In the genomic region with DNA sequence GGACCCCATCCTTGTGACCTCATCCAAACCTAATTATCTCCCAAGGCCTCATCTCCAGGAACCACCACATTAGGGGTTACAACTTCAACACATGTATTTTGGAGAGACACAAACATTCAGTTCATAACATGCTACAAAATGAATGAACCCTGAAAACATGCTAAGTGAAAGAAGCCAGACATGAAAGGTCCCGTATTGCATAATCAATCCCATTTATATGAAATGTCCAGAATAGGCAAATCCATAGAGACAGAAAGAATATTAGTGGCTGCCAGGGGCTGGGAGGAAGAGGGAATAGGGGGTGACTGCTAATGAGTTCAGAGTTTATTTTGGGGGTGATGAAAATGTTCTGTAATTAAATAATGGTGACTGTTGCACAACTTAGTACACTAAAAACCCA, we compare ENCODE assay signal across 3 cellular contexts.
TF ChIP-seq lines count a peak whose summit lies in the region.

No MANE protein-coding gene starts in this region.

TF ChIP-seq in HepG2, 621 proteins besides CTCF, POLR2A, EP300 and RAD21:
- TF ChIP-seq CEBPB (IDR thresholded peaks at IDR 0.05; ENCODE audit: borderline replicate concordance, low read depth, low read length): peak; percentile 71; the same call in 1 of the 2 replicates
- TF ChIP-seq ZNF761 (CRISPR knock-in tag; conservative IDR thresholded peaks at IDR 0.05): no peak

TF ChIP-seq in Ishikawa, 13 proteins besides CTCF, POLR2A, EP300 and RAD21:
- TF ChIP-seq EGR1 (IDR thresholded peaks at IDR 0.05) (no peak), CEBPB (IDR thresholded peaks at IDR 0.05) (peak; percentile 32; the same call in 1 of the 2 replicates)

TF ChIP-seq in K562, 482 proteins besides CTCF, POLR2A, EP300 and RAD21:
- TF ChIP-seq E4F1 (CRISPR knock-in tag; IDR thresholded peaks at IDR 0.05; ENCODE audit: borderline replicate concordance): no peak
- TF ChIP-seq NR0B1 (IDR thresholded peaks at IDR 0.05; ENCODE audit: partially characterized antibody): no peak
- no peak for TF ChIP-seq SP1 (CRISPR knock-in tag; IDR thresholded peaks at IDR 0.05)
- peak; percentile 72 for TF ChIP-seq CEBPB (tag; IDR thresholded peaks at IDR 0.05)
- TF ChIP-seq CEBPG (CRISPR knock-in tag; IDR thresholded peaks at IDR 0.05): no peak
- peak; percentile 49 to 78 for TF ChIP-seq CEBPG (tag; conservative IDR thresholded peaks at IDR 0.05 in 1 of 2, IDR thresholded peaks at IDR 0.05 in 1 of 2)
- no peak for TF ChIP-seq ZKSCAN3 (CRISPR knock-in tag; IDR thresholded peaks at IDR 0.05)
- no peak for TF ChIP-seq MAFG (tag; conservative IDR thresholded peaks at IDR 0.05)
- TF ChIP-seq MECOM (CRISPR knock-in tag; IDR thresholded peaks at IDR 0.05): no peak
- TF ChIP-seq CBX1 (IDR thresholded peaks at IDR 0.05; ENCODE audit: low read depth): no peak
- no peak for TF ChIP-seq ZNF311 (CRISPR knock-in tag; IDR thresholded peaks at IDR 0.05)
- TF ChIP-seq GTF3C2 (IDR thresholded peaks at IDR 0.05; ENCODE audit: borderline replicate concordance, extremely low read depth, insufficient read length): no peak
- TF ChIP-seq SMAD2 (IDR thresholded peaks at IDR 0.05; ENCODE audit: low read depth, low read length): no peak
- no peak for TF ChIP-seq ZZZ3 (IDR thresholded peaks at IDR 0.05)
